11 cellular contexts compared by ENCODE assay signal in genomic region chr5:81488862-81489261, GRCh38.
"Had no signal": no experiment of that assay in that cellular context is flagged by ENCODE, and none has a peak within 500 bp of the region (broad histone marks: within the 10 kb centered on the region; RNA-seq: fewer than 3 reads in every experiment).

No MANE protein-coding gene starts in this region.

- H3K9me3 ChIP-seq: HAP-1 had no signal

- H3K4me2 ChIP-seq: GM23338 had no signal

- FAIRE-seq: H1, H54 had no signal

- H3K36me3 ChIP-seq: HAP-1 had no signal

- ATAC-seq: GM23338, HCT116 had no signal

- H3K27ac ChIP-seq: GM23248 had no signal

- H3K4me1 ChIP-seq: HAP-1 had no signal

- H2AFZ ChIP-seq: GM23248, GM23338 had no signal

- H3K9ac ChIP-seq: GM23248 had no signal

- DNase-seq: GM23248, GOT3, H7, H9, HCEC 1CT, HFFc6 had no signal

- H3K4me3 ChIP-seq: GM23248, GM23338, HAP-1 had no signal
